ENCODE assay signal across 1 cellular context in genomic region chr13:89930861-89931260, GRCh38.
TF ChIP-seq lines count a peak whose summit lies in the region.

No MANE protein-coding gene starts in this region.

TF ChIP-seq in HepG2, 621 proteins besides CTCF, POLR2A, EP300 and RAD21 (continued from another document):
- TF ChIP-seq GLMP (CRISPR knock-in tag; IDR thresholded peaks at IDR 0.05; ENCODE audit: borderline replicate concordance) (no peak), SNRNP70 (IDR thresholded peaks at IDR 0.05; ENCODE audit: low read depth, low read length) (no peak), ATF2 (CRISPR knock-in tag; IDR thresholded peaks at IDR 0.05) (no peak), RARG (CRISPR knock-in tag; IDR thresholded peaks at IDR 0.05; ENCODE audit: low read depth) (no peak)
TF ChIP-seq in HepG2: peak in this region for 2.
